Comparison of ENCODE assay signal across 23 cellular contexts in genomic region chr1:38301040-38301439, GRCh38.
"Had no signal": no experiment of that assay in that cellular context is flagged by ENCODE, and none has a peak within 500 bp of the region (broad histone marks: within the 10 kb centered on the region; RNA-seq: fewer than 3 reads in every experiment).

No MANE protein-coding gene starts in this region.

- DNase-seq: IMR-90, Karpas-422, MG63, NCI-H1092, NCI-H1105 treated with DMSO at 0.1 percent for 48 hours, NCI-H1436, NCI-H187, NCI-H2029, NCI-H2081 treated with DMSO at 0.1 percent for 48 hours, NCI-H2171, NCI-H226, NCI-H446, NCI-H510A, NCI-H524 treated with DMSO at 0.1 percent for 48 hours, NCI-H69, NCI-H774, PC-3, Peyer's patch, SHP77 treated with DMSO at 0.1 percent for 48 hours, SJCRH30 had no signal

- H3K9me3 ChIP-seq: MG63, Peyer's patch, SJCRH30 had no signal

- H3K4me3 ChIP-seq: MG63, Peyer's patch, SJCRH30 had no signal

- ATAC-seq: HepG2, PC-3, Right ventricle myocardium inferior, SK-N-SH treated with all-trans-retinoic acid at 6 μM for 48 hours had no signal

- H3K36me3 ChIP-seq: MG63, Peyer's patch, SJCRH30 had no signal

- H3K4me1 ChIP-seq: Peyer's patch, SJCRH30 had no signal

- H3K27ac ChIP-seq: Peyer's patch, SJCRH30 had no signal

- H3K27me3 ChIP-seq: Peyer's patch, SJCRH30 had no signal
